Comparison of ENCODE assay signal across 16 cellular contexts in the genomic region with DNA sequence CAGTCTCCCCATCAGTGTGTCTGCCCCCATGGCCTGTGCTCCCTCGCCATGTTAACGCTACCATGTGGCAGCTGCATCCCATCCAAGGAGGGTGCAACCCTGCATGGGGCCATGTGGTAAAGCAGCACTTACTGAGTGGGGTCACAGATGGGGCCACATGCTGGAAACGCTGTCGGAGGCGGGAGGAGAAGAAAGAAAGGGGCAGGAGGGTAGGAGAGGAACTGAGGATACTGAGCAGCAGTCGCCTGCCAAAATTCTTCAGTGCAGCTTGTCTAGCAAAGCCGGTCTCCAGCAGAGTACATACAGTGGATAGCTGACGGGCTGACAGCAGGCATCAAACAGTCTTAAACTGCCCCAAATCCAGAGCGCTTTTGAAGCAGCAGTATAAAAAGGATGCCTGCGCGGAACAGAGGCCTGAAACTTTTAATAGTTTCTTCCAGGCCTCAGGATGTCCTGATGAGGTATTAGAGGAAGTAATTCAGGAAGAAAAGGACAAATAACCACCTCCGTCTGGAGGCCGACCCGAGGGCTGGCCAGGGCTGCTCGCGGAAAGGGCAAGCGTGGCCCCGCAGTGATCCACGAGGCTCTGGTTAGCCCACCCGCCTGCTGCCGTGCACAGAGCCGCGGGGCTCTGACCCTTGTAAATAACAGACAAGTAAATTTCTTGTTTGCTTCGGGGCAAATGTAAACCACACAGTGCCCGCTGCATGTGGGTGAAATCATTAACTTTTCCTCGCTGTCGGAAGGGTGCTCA.
DNase-seq lines count a peak whose midpoint lies in the region; ATAC-seq and TF ChIP-seq lines count a peak whose summit lies in the region.
"Had no signal": no experiment of that assay in that cellular context is flagged by ENCODE, and none has a peak within 500 bp of the region (broad histone marks: within the 10 kb centered on the region; RNA-seq: fewer than 3 reads in every experiment).

No MANE protein-coding gene starts in this region.

- H3K9me3 Mint-ChIP-seq in CD8-positive, alpha-beta memory T cell, result peaks cover 0 to 6% (median 3%) of the 10 kb centered on the region in 5 donors
- H3K9me3 Mint-ChIP-seq in naive B cell, result peaks cover 1 to 7% (median 4%) of the 10 kb centered on the region in 7 donors

- H3K27me3 Mint-ChIP-seq in CD8-positive, alpha-beta memory T cell, result peaks cover 0 to 3% of the 10 kb centered on the region in 2 donors
- H3K27me3 Mint-ChIP-seq in naive B cell, result no peaks in the 10 kb centered on the region
- H3K27me3 Mint-ChIP-seq: activated CD4-positive, alpha-beta T cell treated with anti-CD3 and anti-CD28 coated beads, Interleukin-2, amount 10 ng/mL, durations not matched to agents 24 days and 14 days; IgD-negative memory B cell had no signal

- DNase-seq in Ammon's horn (ENCODE audit: low spot score) (peak; percentile 44), caudate nucleus (lab: John Stamatoyannopoulos, UW) (peak in 1 of 61 donors; percentile 7), naive B cell (no peak), colonic mucosa (no peak), DMS 273 (lab: John Stamatoyannopoulos, UW; ENCODE audit: unreplicated experiment) (no peak), NCI-H1105 (lab: John Stamatoyannopoulos, UW) (no peak)
- DNase-seq in CD8-positive, alpha-beta memory T cell, result no peak
- DNase-seq: activated CD4-positive, alpha-beta T cell treated with anti-CD3 and anti-CD28 coated beads, Interleukin-2, amount 10 ng/mL, durations not matched to agents 24 days and 14 days; DMS79; NCI-H1092; NCI-H82; right lobe of liver had no signal

- peaks cover 37% of the 10 kb centered on the region for H3K4me1 ChIP-seq in CD8-positive, alpha-beta memory T cell (ENCODE audit: insufficient read depth, low read length)
- H3K4me1 ChIP-seq in colonic mucosa, result no peaks in the 10 kb centered on the region
- H3K4me1 ChIP-seq: right lobe of liver had no signal

- H3K4me1 Mint-ChIP-seq in CD8-positive, alpha-beta memory T cell, result peaks cover 36 to 43% (median 40%) of the 10 kb centered on the region in 3 donors
- peaks cover 32 to 49% (median 46%) of the 10 kb centered on the region in 3 donors for H3K4me1 Mint-ChIP-seq in naive B cell

- H3K27ac Mint-ChIP-seq in CD8-positive, alpha-beta memory T cell, result peak overlapping the region in 5 of 8 donors; percentile 38 to 93 (median 49)
- H3K27ac Mint-ChIP-seq in naive B cell, result peak overlapping the region in 4 of 6 donors; percentile 59 to 94 (median 72)
- H3K27ac Mint-ChIP-seq: T-helper 2 cell treated with Interferon-gamma antibody and Interleukin-4, amounts not matched to agents 5 μg/mL and 100 μg/mL, for 36 hours had no signal

- H3K27me3 ChIP-seq in CD8-positive, alpha-beta memory T cell (ENCODE audit: insufficient read depth, low read length, poor library complexity, severe bottlenecking), result no peaks in the 10 kb centered on the region
- no peaks in the 10 kb centered on the region for H3K27me3 ChIP-seq in colonic mucosa
- H3K27me3 ChIP-seq: right lobe of liver had no signal

- H3K9me3 ChIP-seq in CD8-positive, alpha-beta memory T cell (ENCODE audit: low read length), result no peaks in the 10 kb centered on the region
- H3K9me3 ChIP-seq in colonic mucosa, result no peaks in the 10 kb centered on the region
- H3K9me3 ChIP-seq: right lobe of liver had no signal

- no peak overlapping the region for H3K27ac ChIP-seq in CD8-positive, alpha-beta memory T cell (ENCODE audit: low read depth, low read length)
- H3K27ac ChIP-seq in caudate nucleus (ENCODE audit: low read depth, low read length) (peak overlapping the region; percentile 28), colonic mucosa (no peak overlapping the region)
- H3K27ac ChIP-seq: right lobe of liver had no signal

- CTCF ChIA-PET in CD8-positive, alpha-beta memory T cell (lab: Charles Lee), result interaction anchor here (1.2 to 10.8 kb wide), 3 partner anchors 75 to 155 kb away, joined by 3 to 79 read pairs (median 3); no protein-coding TSS in a partner anchor

- H3K4me3 Mint-ChIP-seq in CD8-positive, alpha-beta memory T cell, result no peak overlapping the region
- H3K4me3 Mint-ChIP-seq in naive B cell, result peak overlapping the region in 1 of 8 donors; percentile 14
- H3K4me3 Mint-ChIP-seq: activated CD4-positive, alpha-beta T cell treated with anti-CD3 and anti-CD28 coated beads, Interleukin-2, amount 10 ng/mL, durations not matched to agents 24 days and 14 days; IgD-negative memory B cell; T-helper 2 cell treated with Interferon-gamma antibody and Interleukin-4, amounts not matched to agents 5 μg/mL and 100 μg/mL, for 36 hours had no signal

- ATAC-seq in naive B cell (ENCODE audit: low read depth in 2 of 2) (no peak), GM19324 (IDR thresholded peaks at IDR 0.05; ENCODE audit: low FRiP score, unreplicated experiment) (no peak)
- ATAC-seq: right lobe of liver, Right ventricle myocardium inferior had no signal

- H3K9ac ChIP-seq in colonic mucosa (ENCODE audit: low read depth in 2 of 2, low read length in 2 of 2), result no peak overlapping the region

- peaks cover 5 to 20% (median 17%) of the 10 kb centered on the region in 3 donors for H3K36me3 Mint-ChIP-seq in CD8-positive, alpha-beta memory T cell
- no peaks in the 10 kb centered on the region for H3K36me3 Mint-ChIP-seq in naive B cell

- TF ChIP-seq CTCF in colonic mucosa (IDR thresholded peaks at IDR 0.05), result no peak

- intact Hi-C loops in colonic mucosa (cut with DNase I), result loop anchor here (5.0 to 10.0 kb wide), 2 partner anchors 76 to 151 kb away; no protein-coding TSS in a partner anchor

- no peaks in the 10 kb centered on the region for H3K36me3 ChIP-seq in CD8-positive, alpha-beta memory T cell (ENCODE audit: insufficient read depth, low read length)
- no peaks in the 10 kb centered on the region for H3K36me3 ChIP-seq in colonic mucosa
- H3K36me3 ChIP-seq: right lobe of liver had no signal

- POLR2A ChIA-PET in CD8-positive, alpha-beta memory T cell (lab: Charles Lee), result no interaction called here

- no peak overlapping the region for H3K4me3 ChIP-seq in CD8-positive, alpha-beta memory T cell (ENCODE audit: low read length)
- no peak overlapping the region for H3K4me3 ChIP-seq in colonic mucosa
- H3K4me3 ChIP-seq: right lobe of liver had no signal
